In genomic region chr19:46785980-46786235, GRCh38 we compare ENCODE assay signal across 8 cellular contexts. TPM values are rescaled to one million over a fixed set of nuclear protein-coding genes. Genes with fewer than 3 reads are reported as not detected.
DNase-seq lines count a peak whose midpoint lies in the region; ATAC-seq, FAIRE-seq and TF ChIP-seq lines count a peak whose summit lies in the region.

No MANE protein-coding gene starts in this region.

- no peak for DNase-seq in activated CD4-positive, alpha-beta T cell treated with anti-CD3 and anti-CD28 coated beads for 36 hours
- DNase-seq in activated CD4-positive, alpha-beta T cell treated with anti-CD3 and anti-CD28 coated beads, Interleukin-2, amount 50 U/mL, for 4 hours: no peak
- DNase-seq in activated naive CD4-positive, alpha-beta T cell treated with anti-CD3 and anti-CD28 coated beads, Interleukin-2, amount 50 U/mL, for 72 hours (ENCODE audit: low spot score in 2 of 2): no peak
- DNase-seq in kidney (no peak), suprapubic skin (ENCODE audit: low spot score in 2 of 2) (no peak)

- H3K4me1 ChIP-seq in kidney (ENCODE audit: control insufficient read depth in 1 of 2, insufficient read depth in 1 of 2, low read depth in 1 of 2, low read length in 2 of 2): peaks cover 22 to 29% of the 10 kb centered on the region in 2 donors
- H3K4me1 ChIP-seq in suprapubic skin: peaks cover 65% of the 10 kb centered on the region

- no peaks in the 10 kb centered on the region for H3K27me3 Mint-ChIP-seq in activated CD4-positive, alpha-beta T cell treated with anti-CD3 and anti-CD28 coated beads for 36 hours

- H3K27me3 ChIP-seq in suprapubic skin: no peaks in the 10 kb centered on the region

- H3K36me3 Mint-ChIP-seq in activated CD4-positive, alpha-beta T cell treated with anti-CD3 and anti-CD28 coated beads for 36 hours (ENCODE audit: low read depth): peaks cover 61% of the 10 kb centered on the region
- peaks cover 60 to 63% of the 10 kb centered on the region in 2 donors for H3K36me3 Mint-ChIP-seq in activated naive CD4-positive, alpha-beta T cell treated with anti-CD3 and anti-CD28 coated beads, Interleukin-2, amount 50 U/mL, for 72 hours

- 20% methylated on average over 4 of the region's 4 CpGs for WGBS in suprapubic skin

- peaks cover 35% of the 10 kb centered on the region for H3K4me1 Mint-ChIP-seq in activated CD4-positive, alpha-beta T cell treated with anti-CD3 and anti-CD28 coated beads for 36 hours

- no peak for ATAC-seq in activated CD4-positive, alpha-beta T cell treated with anti-CD3 and anti-CD28 coated beads for 36 hours
- no peak for ATAC-seq in activated naive CD4-positive, alpha-beta T cell treated with anti-CD3 and anti-CD28 coated beads, Interleukin-2, amount 50 U/mL, for 72 hours
- ATAC-seq in HG03025 (IDR thresholded peaks at IDR 0.05; ENCODE audit: low FRiP score, unreplicated experiment): no peak
- no peak for ATAC-seq in GM21360 (IDR thresholded peaks at IDR 0.05; ENCODE audit: unreplicated experiment)
- no peak for ATAC-seq in HG02970 (IDR thresholded peaks at IDR 0.05; ENCODE audit: low FRiP score, unreplicated experiment)

- peak overlapping the region in 1 of 2 donors; percentile 77 for H3K9ac ChIP-seq in kidney (ENCODE audit: low read length in 2 of 2)

- H3K36me3 ChIP-seq in kidney (ENCODE audit: control insufficient read depth in 1 of 2, insufficient read depth in 2 of 2, low read length in 2 of 2): peaks cover 0 to 3% of the 10 kb centered on the region in 2 donors
- H3K36me3 ChIP-seq in suprapubic skin: peaks cover 20% of the 10 kb centered on the region

- FAIRE-seq in kidney (lab: Jason Lieb, UNC): no peak

- intact Hi-C loops in activated CD4-positive, alpha-beta T cell treated with anti-CD3 and anti-CD28 coated beads for 36 hours (cut with DNase I, micrococcal nuclease): loop anchor here (1.0 to 5.0 kb wide), 8 partner anchors 71 to 821 kb away; partner anchors contain the start of genes BICRA (in 1 of the 2), DHX34 (in 1 of the 2) and ZC3H4 (in 1 of the 2)
- intact Hi-C loops in kidney (cut with DNase I): no loop called here

- peaks cover 1% of the 10 kb centered on the region for H3K9me3 Mint-ChIP-seq in activated CD4-positive, alpha-beta T cell treated with anti-CD3 and anti-CD28 coated beads for 36 hours (ENCODE audit: low read depth)
- peaks cover 0 to 4% of the 10 kb centered on the region in 2 donors for H3K9me3 Mint-ChIP-seq in activated naive CD4-positive, alpha-beta T cell treated with anti-CD3 and anti-CD28 coated beads, Interleukin-2, amount 50 U/mL, for 72 hours

- H3K9me3 ChIP-seq in kidney (ENCODE audit: control insufficient read depth in 1 of 2, low read length in 2 of 2) (no peaks in the 10 kb centered on the region), suprapubic skin (no peaks in the 10 kb centered on the region)

- H3K4me3 Mint-ChIP-seq in activated CD4-positive, alpha-beta T cell treated with anti-CD3 and anti-CD28 coated beads for 36 hours: peak overlapping the region; percentile 94

- CTCF ChIA-PET in activated CD4-positive, alpha-beta T cell treated with anti-CD3 and anti-CD28 coated beads for 36 hours (lab: Charles Lee): interaction anchor here (0.7 to 2.2 kb wide), 5 partner anchors 19 to 71 kb away, joined by 3 to 17 read pairs (median 5); no protein-coding TSS in a partner anchor

- TF ChIP-seq POLR2A in suprapubic skin (IDR thresholded peaks at IDR 0.05): no peak

- POLR2A ChIA-PET in activated CD4-positive, alpha-beta T cell treated with anti-CD3 and anti-CD28 coated beads for 36 hours (lab: Charles Lee): interaction anchor here (1.5 kb wide), 1 partner anchor 10 kb away, joined by 7 read pairs; no protein-coding TSS in a partner anchor

- H3K4me3 ChIP-seq in kidney (ENCODE audit: low read length in 2 of 2): peak overlapping the region; percentile 61 to 72
- H3K4me3 ChIP-seq in suprapubic skin: peak overlapping the region; percentile 95

- no peak for TF ChIP-seq CTCF in kidney (IDR thresholded peaks at IDR 0.05; ENCODE audit: borderline replicate concordance, extremely low read depth, insufficient read depth)
- no peak for TF ChIP-seq CTCF in suprapubic skin (IDR thresholded peaks at IDR 0.05)

- no peak for TF ChIP-seq EP300 in suprapubic skin (IDR thresholded peaks at IDR 0.05)

- H3K27ac ChIP-seq in kidney (ENCODE audit: low read depth in 2 of 2, low read length in 2 of 2) (peak overlapping the region; percentile 88 to 90), suprapubic skin (peak overlapping the region; percentile 90)

- peak overlapping the region; percentile 94 for H3K27ac Mint-ChIP-seq in activated CD4-positive, alpha-beta T cell treated with anti-CD3 and anti-CD28 coated beads for 36 hours
- peak overlapping the region; percentile 98 to 99 for H3K27ac Mint-ChIP-seq in activated naive CD4-positive, alpha-beta T cell treated with anti-CD3 and anti-CD28 coated beads, Interleukin-2, amount 50 U/mL, for 72 hours

RNA-seq across cellular contexts. Expression of gene SLC1A5, which starts 2.5 kb away (rescaled TPM):
- 100 to 1,000 TPM; 200 to 227 TPM for total RNA-seq in activated CD4-positive, alpha-beta T cell treated with anti-CD3 and anti-CD28 coated beads for 36 hours
- total RNA-seq in activated naive CD4-positive, alpha-beta T cell treated with anti-CD3 and anti-CD28 coated beads, Interleukin-2, amount 50 U/mL, for 72 hours: 100 to 1,000 TPM in 1 of 2 donors, 10 to 100 TPM in 1; 99.3 to 159 TPM
- total RNA-seq in kidney: 93.9 TPM
- polyA plus RNA-seq in kidney (ENCODE audit: insufficient read depth, low read depth, low replicate concordance): 42.1 TPM
- total RNA-seq in suprapubic skin: 100 to 1,000 TPM in 3 of 4 donors, 10 to 100 TPM in 1; 79.4 to 191 (median 131) TPM

RNA-seq across cellular contexts. Expression of gene STRN4, which starts 39.7 kb away (rescaled TPM):
- 10 to 100 TPM; 56.4 to 56.8 TPM for total RNA-seq in activated CD4-positive, alpha-beta T cell treated with anti-CD3 and anti-CD28 coated beads for 36 hours
- 100 to 1,000 TPM in 1 of 2 donors, 10 to 100 TPM in 1; 67.3 to 117 TPM for total RNA-seq in activated naive CD4-positive, alpha-beta T cell treated with anti-CD3 and anti-CD28 coated beads, Interleukin-2, amount 50 U/mL, for 72 hours
- total RNA-seq in kidney (74.9 TPM), suprapubic skin (10 to 100 TPM; 73.2 to 87.6 (median 81.1) TPM)
- polyA plus RNA-seq in kidney (ENCODE audit: insufficient read depth, low read depth, low replicate concordance): 31.5 TPM

RNA-seq across cellular contexts. Expression of gene FKRP, which starts 40.1 kb away (rescaled TPM):
- total RNA-seq in activated CD4-positive, alpha-beta T cell treated with anti-CD3 and anti-CD28 coated beads for 36 hours: 10 to 100 TPM; 12.1 to 16.2 TPM
- total RNA-seq in activated naive CD4-positive, alpha-beta T cell treated with anti-CD3 and anti-CD28 coated beads, Interleukin-2, amount 50 U/mL, for 72 hours: 1 to 10 TPM; 2.8 to 9.7 TPM
- 20.5 TPM for total RNA-seq in kidney
- 11.8 TPM for polyA plus RNA-seq in kidney (ENCODE audit: insufficient read depth, low read depth, low replicate concordance)
- 10 to 100 TPM in 1 of 4 donors, 1 to 10 TPM in 3; 7.1 to 15.2 (median 7.8) TPM for total RNA-seq in suprapubic skin
